ENCODE assay signal across 8 cellular contexts in genomic region chr17:47323382-47324223, GRCh38. TPM values are rescaled to one million over a fixed set of nuclear protein-coding genes. Genes with fewer than 3 reads are reported as not detected.
DNase-seq lines count a peak whose midpoint lies in the region; ATAC-seq lines count a peak whose summit lies in the region.

TSS of gene EFCAB13 (plus strand) at chr17:47323955. CDS start at chr17:47328354, 4,399 bp downstream.

- peak; percentile 60 to 75 (median 70) for DNase-seq in CD4-positive, alpha-beta memory T cell
- DNase-seq in NCI-H774 (lab: John Stamatoyannopoulos, UW) = peak; percentile 96
- peak; percentile 83 for DNase-seq in activated CD8-positive, alpha-beta T cell treated with anti-CD3 and anti-CD28 coated beads, Interleukin-2, amount 10 ng/mL, durations not matched to agents 7 days and 5 days
- DNase-seq in effector CD8-positive, alpha-beta T cell (lab: John Stamatoyannopoulos, UW) = peak; percentile 72
- DNase-seq in medulla oblongata (ENCODE audit: extremely low spot score) = peak; percentile 76
- peak; percentile 61 for DNase-seq in stimulated activated CD8-positive, alpha-beta memory T cell treated with anti-CD3 and anti-CD28 coated beads, Interleukin-12 subunit alpha, Interleukin-12 subunit beta, amount 100 ng/mL, for 1 hour (ENCODE audit: low read depth)

- no peaks in the 10 kb centered on the region for H3K9me3 ChIP-seq in CD4-positive, alpha-beta memory T cell (ENCODE audit: control insufficient read depth in 1 of 2, low read length in 2 of 2)

- H3K27ac ChIP-seq in CD4-positive, alpha-beta memory T cell (ENCODE audit: low read depth, low read length) = peak within 1 kb of the TSS; percentile 58

- H3K4me1 ChIP-seq in CD4-positive, alpha-beta memory T cell (ENCODE audit: insufficient read depth, low read length) = peaks cover 4% of the 10 kb centered on the region

- intact Hi-C loops in CD4-positive, alpha-beta memory T cell (cut with micrococcal nuclease) = loop anchor here (2.0 kb wide), 1 partner anchor 135 kb away; the partner anchor contains the start of gene CDC27

- POLR2A ChIA-PET in CD4-positive, alpha-beta memory T cell (lab: Charles Lee; ENCODE audit: partially characterized antibody) = interaction anchor here (0.6 to 2.3 kb wide), 7 partner anchors 10 to 555 kb away, joined by 3 to 7 read pairs (median 4); partner anchors contain the start of gene KPNB1
- POLR2A ChIA-PET in activated CD8-positive, alpha-beta T cell treated with anti-CD3 and anti-CD28 coated beads, Interleukin-2, amount 10 ng/mL, durations not matched to agents 7 days and 5 days (lab: Charles Lee) = interaction anchor here (1.3 kb wide), 1 partner anchor 118 kb away, joined by 4 read pairs; no protein-coding TSS in a partner anchor

- ATAC-seq in GM19395 (IDR thresholded peaks at IDR 0.05; ENCODE audit: unreplicated experiment) = peak; percentile 77
- ATAC-seq in HG03521 (IDR thresholded peaks at IDR 0.05; ENCODE audit: unreplicated experiment) = peak; percentile 82
- ATAC-seq in activated CD8-positive, alpha-beta T cell treated with anti-CD3 and anti-CD28 coated beads, Interleukin-2, amount 10 ng/mL, durations not matched to agents 7 days and 5 days = peak; percentile 90

- H3K4me1 Mint-ChIP-seq in CD4-positive, alpha-beta memory T cell = peaks cover 16 to 26% (median 19%) of the 10 kb centered on the region in 4 donors
- peaks cover 20% of the 10 kb centered on the region for H3K4me1 Mint-ChIP-seq in activated CD8-positive, alpha-beta T cell treated with anti-CD3 and anti-CD28 coated beads, Interleukin-2, amount 10 ng/mL, durations not matched to agents 7 days and 5 days (ENCODE audit: low read depth)

- CTCF ChIA-PET in CD4-positive, alpha-beta memory T cell (lab: Charles Lee; ENCODE audit: partially characterized antibody) = interaction anchor here (0.9 to 1.1 kb wide), 3 partner anchors 11 to 381 kb away, joined by 3 read pairs; no protein-coding TSS in a partner anchor
- CTCF ChIA-PET in activated CD8-positive, alpha-beta T cell treated with anti-CD3 and anti-CD28 coated beads, Interleukin-2, amount 10 ng/mL, durations not matched to agents 7 days and 5 days (lab: Charles Lee) = interaction anchor here (1.4 to 2.1 kb wide), 3 partner anchors 31 to 293 kb away, joined by 4 to 7 read pairs (median 5); no protein-coding TSS in a partner anchor

- H3K36me3 ChIP-seq in CD4-positive, alpha-beta memory T cell (ENCODE audit: insufficient read depth, low read length) = no peaks in the 10 kb centered on the region

- peak within 1 kb of the TSS; percentile 88 to 98 (median 97) for H3K27ac Mint-ChIP-seq in CD4-positive, alpha-beta memory T cell
- peak within 1 kb of the TSS; percentile 96 for H3K27ac Mint-ChIP-seq in activated CD8-positive, alpha-beta T cell treated with anti-CD3 and anti-CD28 coated beads, Interleukin-2, amount 10 ng/mL, durations not matched to agents 7 days and 5 days

- peaks cover 0 to 10% of the 10 kb centered on the region in 2 donors for H3K36me3 Mint-ChIP-seq in CD4-positive, alpha-beta memory T cell
- no peaks in the 10 kb centered on the region for H3K36me3 Mint-ChIP-seq in activated CD8-positive, alpha-beta T cell treated with anti-CD3 and anti-CD28 coated beads, Interleukin-2, amount 10 ng/mL, durations not matched to agents 7 days and 5 days (ENCODE audit: low read depth)

- H3K9me3 Mint-ChIP-seq in CD4-positive, alpha-beta memory T cell = peaks cover 0 to 5% (median 0%) of the 10 kb centered on the region in 8 donors
- H3K9me3 Mint-ChIP-seq in activated CD8-positive, alpha-beta T cell treated with anti-CD3 and anti-CD28 coated beads, Interleukin-2, amount 10 ng/mL, durations not matched to agents 7 days and 5 days (ENCODE audit: insufficient read depth) = peaks cover 5% of the 10 kb centered on the region

- peak within 1 kb of the TSS; percentile 70 to 85 for H3K4me3 ChIP-seq in CD4-positive, alpha-beta memory T cell (ENCODE audit: low read length in 2 of 2)

- no peaks in the 10 kb centered on the region for H3K27me3 Mint-ChIP-seq in CD4-positive, alpha-beta memory T cell
- H3K27me3 Mint-ChIP-seq in activated CD8-positive, alpha-beta T cell treated with anti-CD3 and anti-CD28 coated beads, Interleukin-2, amount 10 ng/mL, durations not matched to agents 7 days and 5 days (ENCODE audit: low read depth) = peaks cover 14% of the 10 kb centered on the region

- no peaks in the 10 kb centered on the region for H3K27me3 ChIP-seq in CD4-positive, alpha-beta memory T cell (ENCODE audit: insufficient read depth, low read length)

- peak within 1 kb of the TSS; percentile 95 to 100 (median 98) for H3K4me3 Mint-ChIP-seq in CD4-positive, alpha-beta memory T cell
- peak within 1 kb of the TSS; percentile 94 for H3K4me3 Mint-ChIP-seq in activated CD8-positive, alpha-beta T cell treated with anti-CD3 and anti-CD28 coated beads, Interleukin-2, amount 10 ng/mL, durations not matched to agents 7 days and 5 days

RNA-seq across cellular contexts. Expression of gene EFCAB13, which starts in this region (rescaled TPM):
- total RNA-seq in CD4-positive, alpha-beta memory T cell = 10 to 100 TPM; 18.7 to 22.3 TPM
- 1 to 10 TPM in 1 of 2 donors, under 1 TPM in 1; 0.68 to 3.5 TPM for polyA plus RNA-seq in CD4-positive, alpha-beta memory T cell
- 1 to 10 TPM; 4.4 to 4.6 TPM for total RNA-seq in activated CD8-positive, alpha-beta T cell treated with anti-CD3 and anti-CD28 coated beads, Interleukin-2, amount 10 ng/mL, durations not matched to agents 7 days and 5 days

Comparison
In these comparisons a context has a peak if more than half of its experiments do, and no peak if none do; other contexts are left out.
1. Peak in every context shown above with its lines: DNase-seq, ATAC-seq, H3K4me3 ChIP-seq and H3K27ac ChIP-seq.